Comparison of ENCODE assay signal across 12 cellular contexts in genomic region chrX:102129473-102129872, GRCh38. TPM values are rescaled to one million over a fixed set of nuclear protein-coding genes. Genes with fewer than 3 reads are reported as not detected.
DNase-seq lines count a peak whose midpoint lies in the region; ATAC-seq, FAIRE-seq and TF ChIP-seq lines count a peak whose summit lies in the region.
"Had no signal": no experiment of that assay in that cellular context is flagged by ENCODE, and none has a peak within 500 bp of the region (broad histone marks: within the 10 kb centered on the region; RNA-seq: fewer than 3 reads in every experiment).

No MANE protein-coding gene starts in this region.

- SMC1A ChIA-PET in GM12878 (lab: Charles Lee; ENCODE audit: uncharacterized antibody, unreplicated experiment) = no interaction called here

- ATAC-seq in DND-41 (ENCODE audit: insufficient read depth, low read depth) (no peak), GM12878 (no peak), HG03354 (IDR thresholded peaks at IDR 0.05; ENCODE audit: poor library complexity, severe bottlenecking, unreplicated experiment) (no peak)
- ATAC-seq: activated T-cell treated with anti-CD3 and anti-CD28 coated beads, Interleukin-2, amount 50 U/mL, for 4 hours; gastrocnemius medialis had no signal

- DNase-seq in DND-41 (no peak), HT-29 (ENCODE audit: low spot score) (peak; percentile 35), GM12878 (ENCODE audit: low read depth, low spot score) (no peak), lung microvascular endothelial cell (ENCODE audit: low read depth in 2 of 2) (peak; percentile 12 to 40), foreskin melanocyte (no peak), nucleus accumbens (lab: John Stamatoyannopoulos, UW) (no peak), NCI-H774 (lab: John Stamatoyannopoulos, UW) (no peak)
- DNase-seq: activated T-cell treated with anti-CD3 and anti-CD28 coated beads, Interleukin-2, amount 50 U/mL, for 4 hours; gastrocnemius medialis; spleen; substantia nigra had no signal

- in situ Hi-C loops in GM12878 (cut with MboI) = loop anchor here (25.0 kb wide), 2 partner anchors 733 to 1058 kb away; no protein-coding TSS in a partner anchor

- H2AFZ ChIP-seq in DND-41 (ENCODE audit: low read depth, low read length) = no peak overlapping the region
- no peak overlapping the region for H2AFZ ChIP-seq in GM12878 (ENCODE audit: control insufficient read depth, low read depth, low read length)

- intact Hi-C loops in GM12878 (cut with micrococcal nuclease; ENCODE audit: unreplicated experiment) = no loop called here

- no peaks in the 10 kb centered on the region for H4K20me1 ChIP-seq in DND-41 (ENCODE audit: insufficient read depth, low read length)
- H4K20me1 ChIP-seq in GM12878 (ENCODE audit: control insufficient read depth, insufficient read depth) = no peaks in the 10 kb centered on the region

- H3K4me1 ChIP-seq in DND-41 (ENCODE audit: insufficient read depth, low read length) (no peaks in the 10 kb centered on the region), GM12878 (ENCODE audit: control insufficient read depth, insufficient read depth, low read length) (no peaks in the 10 kb centered on the region)
- H3K4me1 ChIP-seq: gastrocnemius medialis, spleen had no signal

- CTCF ChIA-PET in GM12878 (lab: Yijun Ruan, JAX) = interaction anchor here (0.9 kb wide), 1 partner anchor 13 kb away, joined by 3 read pairs; no protein-coding TSS in a partner anchor

- H3K27me3 ChIP-seq in DND-41 (ENCODE audit: insufficient read depth, low read length, poor library complexity) = no peaks in the 10 kb centered on the region
- H3K27me3 ChIP-seq in GM12878 (replicated peaks in 1 of 2; ENCODE audit: control insufficient read depth in 2 of 2, insufficient read depth in 2 of 2, low read length in 1 of 2) = no peaks in the 10 kb centered on the region

- POLR2A ChIA-PET in GM12878 (lab: Charles Lee) = no interaction called here

- TF ChIP-seq CTCF in DND-41 (IDR thresholded peaks at IDR 0.05; ENCODE audit: borderline replicate concordance, extremely low read depth, low read length, poor library complexity, severe bottlenecking) = peak; percentile 35
- TF ChIP-seq CTCF in GM12878 (IDR thresholded peaks at IDR 0.05 in 2 of 3, conservative IDR thresholded peaks at IDR 0.05 in 1 of 3; ENCODE audit: control insufficient read depth in 2 of 3, extremely low read depth in 1 of 3, insufficient read depth in 1 of 3, low read depth in 3 of 3, low read length in 3 of 3) = peak in 2 of 3 experiments; percentile 32 to 36; a peak in 3 of 6 replicates

- RAD21 ChIA-PET in GM12878 (lab: Charles Lee; ENCODE audit: unreplicated experiment) = no interaction called here

- H3K36me3 ChIP-seq in DND-41 (ENCODE audit: insufficient read depth, low read length) (no peaks in the 10 kb centered on the region), GM12878 (ENCODE audit: control insufficient read depth in 2 of 2, insufficient read depth in 2 of 2, low read length in 1 of 2) (no peaks in the 10 kb centered on the region)
- H3K36me3 ChIP-seq: gastrocnemius medialis, spleen had no signal

- H3K4me2 ChIP-seq in DND-41 (ENCODE audit: insufficient read depth, low read length) (no peak overlapping the region), GM12878 (ENCODE audit: control insufficient read depth, insufficient read depth) (no peak overlapping the region)

- BruUV-seq in GM12878 (replicated peaks; lab: Mats Ljungman, UMichigan) = no TSS peak

- no peaks in the 10 kb centered on the region for H3K9me3 ChIP-seq in DND-41 (ENCODE audit: insufficient read depth, low read length, severe bottlenecking)
- no peaks in the 10 kb centered on the region for H3K9me3 ChIP-seq in GM12878 (replicated peaks; ENCODE audit: control insufficient read depth, insufficient read depth, low read length)
- H3K9me3 ChIP-seq: gastrocnemius medialis, spleen had no signal

- no peaks in the 10 kb centered on the region for H3K79me2 ChIP-seq in DND-41 (ENCODE audit: insufficient read depth, low read length)
- no peaks in the 10 kb centered on the region for H3K79me2 ChIP-seq in GM12878 (ENCODE audit: control insufficient read depth, insufficient read depth, low read length)

- H3K27ac ChIP-seq in DND-41 (ENCODE audit: low read length) = no peak overlapping the region
- no peak overlapping the region for H3K27ac ChIP-seq in GM12878 (ENCODE audit: control insufficient read depth, insufficient read depth)
- H3K27ac ChIP-seq: gastrocnemius medialis, spleen had no signal

- peak; percentile 47; the same call in 1 of the 2 replicates for TF ChIP-seq RAD21 in GM12878 (IDR thresholded peaks at IDR 0.05; ENCODE audit: insufficient read depth, low read depth, low read length)

- H3K4me3 ChIP-seq in DND-41 (ENCODE audit: low read depth in 1 of 2, low read length in 2 of 2) (no peak overlapping the region), GM12878 (no peak overlapping the region)
- H3K4me3 ChIP-seq: gastrocnemius medialis, spleen had no signal

- H3K9ac ChIP-seq in DND-41 (ENCODE audit: low read depth, low read length) (no peak overlapping the region), GM12878 (ENCODE audit: control insufficient read depth, insufficient read depth, low read length) (no peak overlapping the region)

- WGBS in GM12878 (ENCODE audit: insufficient coverage, insufficient replicate concordance, low lambda C conversion rate, missing lambda C conversion rate) = 0% methylated on average over 1 of the region's 1 CpG

- no peak for TF ChIP-seq POLR2A in GM12878 (IDR thresholded peaks at IDR 0.05; ENCODE audit: low read depth, low read length)

- TF ChIP-seq EP300 in GM12878 (IDR thresholded peaks at IDR 0.05; ENCODE audit: borderline replicate concordance in 1 of 2, control insufficient read depth in 1 of 2, low read depth in 2 of 2, low read length in 2 of 2) = no peak

- no peak for FAIRE-seq in GM12878 (lab: Jason Lieb, UNC)

TF ChIP-seq in GM12878, 131 proteins besides CTCF, POLR2A, EP300 and RAD21 (continues in another document):
- TF ChIP-seq SPI1 (IDR thresholded peaks at IDR 0.05; ENCODE audit: borderline replicate concordance, insufficient read depth, low read depth, low read length) (no peak), TCF3 (IDR thresholded peaks at IDR 0.05; ENCODE audit: borderline replicate concordance, insufficient read depth, low read depth, low read length) (no peak)

RNA-seq across cellular contexts. Expression of gene TCEAL2, which starts 4.0 kb away (rescaled TPM):
- total RNA-seq in HT-29 (2014; rRNA removed; shearing (Covaris generic)) = not detected in 2 replicates
- not detected in 2 replicates for total RNA-seq in GM12878 (2013; cell fraction: nucleolus; rRNA removed)
- not detected in 2 replicates for total RNA-seq in GM12878 (2014; rRNA removed)
- total RNA-seq in GM12878 (2014; rRNA removed; fragmentation: Illumina TruSeq; extraction: Trizol) = not detected in 2 replicates
- not detected in 2 replicates for total RNA-seq in GM12878 (2021)
- polyA plus RNA-seq in GM12878 (2011; ENCODE audit: low read depth) = 0.47 TPM
- not detected in 2 replicates for polyA plus RNA-seq in GM12878 (2011; rRNA removed)
- not detected in 2 replicates for polyA plus RNA-seq in GM12878 (2011; cell fraction: cytosol; rRNA removed)
- polyA plus RNA-seq in GM12878 (2011; cell fraction: nucleus; rRNA removed) = not detected in 2 replicates
- polyA plus RNA-seq in GM12878 (2012) = 0.41 and 0.68 TPM in 2 replicates
- not detected in 2 replicates for polyA plus RNA-seq in GM12878 (2014; fragmentation: Illumina TruSeq; extraction: Trizol)
- not detected for polyA plus RNA-seq in GM12878 (2014; fragmentation: Nextera tagmentation; extraction: Ambion mirVana)
- polyA plus RNA-seq in GM12878 (2014; rRNA removed) = not detected in 2 replicates
- not detected for polyA plus RNA-seq in GM12878 (2016; fragmentation: Nextera tagmentation; extraction: Ambion mirVana)
- not detected in 2 replicates for polyA minus RNA-seq in GM12878 (2011; rRNA and poly(A)+ RNA removed)
- not detected in 2 replicates for polyA minus RNA-seq in GM12878 (2011; cell fraction: cytosol; rRNA and poly(A)+ RNA removed)
- polyA minus RNA-seq in GM12878 (2011; cell fraction: nucleus; rRNA and poly(A)+ RNA removed) = not detected in 2 replicates
- not detected in 2 replicates for total RNA-seq in lung microvascular endothelial cell
- total RNA-seq: activated T-cell treated with anti-CD3 and anti-CD28 coated beads, Interleukin-2, amount 50 U/mL, for 4 hours; gastrocnemius medialis had no signal

RNA-seq across cellular contexts. Expression of gene TCEAL6, which starts 12.8 kb away (rescaled TPM):
- total RNA-seq in HT-29 (2014; rRNA removed; shearing (Covaris generic)) = not detected in 2 replicates
- not detected in 2 replicates for total RNA-seq in GM12878 (2013; cell fraction: nucleolus; rRNA removed)
- total RNA-seq in GM12878 (2014; rRNA removed) (not detected in 2 replicates), GM12878 (2014; rRNA removed; fragmentation: Illumina TruSeq; extraction: Trizol) (not detected in 2 replicates), GM12878 (2021) (not detected in 2 replicates), lung microvascular endothelial cell (not detected in 2 replicates)
- polyA plus RNA-seq in GM12878 (2011; ENCODE audit: low read depth) = not detected
- polyA plus RNA-seq in GM12878 (2011; rRNA removed) (not detected in 2 replicates), GM12878 (2014; fragmentation: Illumina TruSeq; extraction: Trizol) (not detected in 2 replicates), GM12878 (2014; fragmentation: Nextera tagmentation; extraction: Ambion mirVana) (not detected), GM12878 (2014; rRNA removed) (not detected in 2 replicates), GM12878 (2016; fragmentation: Nextera tagmentation; extraction: Ambion mirVana) (not detected)
- not detected in 2 replicates for polyA plus RNA-seq in GM12878 (2011; cell fraction: cytosol; rRNA removed)
- not detected in 2 replicates for polyA plus RNA-seq in GM12878 (2011; cell fraction: nucleus; rRNA removed)
- polyA plus RNA-seq in GM12878 (2012) = not detected in 2 replicates
- polyA minus RNA-seq in GM12878 (2011; rRNA and poly(A)+ RNA removed) = not detected in 2 replicates
- polyA minus RNA-seq in GM12878 (2011; cell fraction: cytosol; rRNA and poly(A)+ RNA removed) = not detected in 2 replicates
- not detected in 2 replicates for polyA minus RNA-seq in GM12878 (2011; cell fraction: nucleus; rRNA and poly(A)+ RNA removed)
- total RNA-seq: activated T-cell treated with anti-CD3 and anti-CD28 coated beads, Interleukin-2, amount 50 U/mL, for 4 hours; gastrocnemius medialis; spleen had no signal
- polyA plus RNA-seq: spleen had no signal

RNA-seq across cellular contexts. Expression of gene BEX5, which starts 26.3 kb away (rescaled TPM):
- total RNA-seq in HT-29 (2014; rRNA removed; shearing (Covaris generic)) = not detected in 2 replicates
- total RNA-seq in GM12878 (2013; cell fraction: nucleolus; rRNA removed) = not detected in 2 replicates
- total RNA-seq in GM12878 (2014; rRNA removed) = not detected in 2 replicates
- total RNA-seq in GM12878 (2014; rRNA removed; fragmentation: Illumina TruSeq; extraction: Trizol) = 0.41 and 0.58 TPM in 2 replicates
- total RNA-seq in GM12878 (2021) = 0.64 TPM in 1 of 2 replicates, not detected in the other
- polyA plus RNA-seq in GM12878 (2011; ENCODE audit: low read depth) = 2.0 TPM
- 0.10 and 0.11 TPM in 2 replicates for polyA plus RNA-seq in GM12878 (2011; rRNA removed)
- not detected in 2 replicates for polyA plus RNA-seq in GM12878 (2011; cell fraction: cytosol; rRNA removed)
- not detected in 2 replicates for polyA plus RNA-seq in GM12878 (2011; cell fraction: nucleus; rRNA removed)
- 2.8 and 3.1 TPM in 2 replicates for polyA plus RNA-seq in GM12878 (2012)
- polyA plus RNA-seq in GM12878 (2014; fragmentation: Illumina TruSeq; extraction: Trizol) = not detected in 2 replicates
- polyA plus RNA-seq in GM12878 (2014; fragmentation: Nextera tagmentation; extraction: Ambion mirVana) = under 1 TPM; 0.34 to 0.79 TPM
- polyA plus RNA-seq in GM12878 (2014; rRNA removed) = 0.29 TPM in 1 of 2 replicates, not detected in the other
- under 1 TPM; 0.32 to 0.73 TPM for polyA plus RNA-seq in GM12878 (2016; fragmentation: Nextera tagmentation; extraction: Ambion mirVana)
- polyA minus RNA-seq in GM12878 (2011; rRNA and poly(A)+ RNA removed) = not detected in 2 replicates
- not detected in 2 replicates for polyA minus RNA-seq in GM12878 (2011; cell fraction: cytosol; rRNA and poly(A)+ RNA removed)
- not detected in 2 replicates for polyA minus RNA-seq in GM12878 (2011; cell fraction: nucleus; rRNA and poly(A)+ RNA removed)
- not detected in 2 replicates for total RNA-seq in lung microvascular endothelial cell

Comparison
In these comparisons a context has a peak if more than half of its experiments do, and no peak if none do; other contexts are left out.
1. DNase-seq: peak in HT-29 (single experiment) and lung microvascular endothelial cell (2 of 2); none in DND-41 (single experiment), GM12878 (single experiment), foreskin melanocyte (single experiment), nucleus accumbens (0 of 56) and NCI-H774 (single experiment).